Comparison of ENCODE assay signal across 20 cellular contexts in the genomic region with DNA sequence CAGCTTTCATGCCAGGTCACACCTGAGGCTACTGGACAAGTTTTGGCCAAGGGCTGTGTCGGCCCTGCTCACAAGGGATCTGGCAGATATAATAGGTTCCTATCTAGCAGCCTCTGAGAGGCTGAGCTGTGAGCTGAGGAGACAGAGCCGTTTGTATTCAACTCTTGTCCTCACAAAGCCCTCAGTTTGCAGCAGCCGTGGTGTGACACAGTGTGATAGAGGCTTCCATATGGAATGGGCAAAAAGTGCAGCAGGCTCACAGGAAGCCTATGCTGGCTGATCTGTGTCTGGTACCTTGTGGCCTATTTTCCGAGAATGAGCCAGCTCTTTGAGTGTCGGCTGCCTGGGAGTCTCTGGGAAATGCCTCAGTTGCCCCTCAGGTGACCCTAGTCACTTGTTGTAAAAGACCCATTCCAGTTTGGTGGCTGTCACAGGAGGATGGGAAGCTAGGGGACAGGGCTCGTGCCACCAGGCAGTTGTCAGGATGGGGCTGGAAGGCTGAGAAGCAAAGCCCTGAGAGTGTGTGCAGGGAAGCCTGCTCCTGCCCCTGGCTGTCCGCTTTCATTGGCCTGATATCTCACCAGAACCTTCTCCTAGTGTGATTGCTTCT. TPM values are rescaled to one million over a fixed set of nuclear protein-coding genes. Genes with fewer than 3 reads are reported as not detected.
"Had no signal": no experiment of that assay in that cellular context is flagged by ENCODE, and none has a peak within 500 bp of the region (broad histone marks: within the 10 kb centered on the region; RNA-seq: fewer than 3 reads in every experiment).

No MANE protein-coding gene starts in this region.

- H3K27me3 ChIP-seq: adrenal gland had no signal

- H3K36me3 Mint-ChIP-seq: activated CD4-positive, alpha-beta memory T cell treated with anti-CD3 and anti-CD28 coated beads for 36 hours; activated naive CD4-positive, alpha-beta T cell treated with anti-CD3 and anti-CD28 coated beads, Interleukin-2, amount 50 U/mL, for 24 hours; natural killer cell had no signal

- H3K27ac Mint-ChIP-seq: activated CD4-positive, alpha-beta memory T cell treated with anti-CD3 and anti-CD28 coated beads for 36 hours; activated CD4-positive, alpha-beta T cell treated with anti-CD3 and anti-CD28 coated beads for 36 hours; activated naive CD4-positive, alpha-beta T cell treated with anti-CD3 and anti-CD28 coated beads, Interleukin-2, amount 50 U/mL, for 24 hours; natural killer cell; stimulated activated naive CD8-positive, alpha-beta T cell treated with anti-CD3 and anti-CD28 coated beads, Interleukin-15, amount 100 ng/mL, for 72 hours; T-helper 17 cell had no signal

- H3K36me3 ChIP-seq: adrenal gland, thoracic aorta, WERI-Rb-1 had no signal

- H3K4me3 ChIP-seq: adrenal gland, thoracic aorta had no signal

- H3K9me3 Mint-ChIP-seq: activated CD4-positive, alpha-beta memory T cell treated with anti-CD3 and anti-CD28 coated beads for 36 hours; activated naive CD4-positive, alpha-beta T cell treated with anti-CD3 and anti-CD28 coated beads, Interleukin-2, amount 50 U/mL, for 24 hours; activated T-cell treated with anti-CD3 and anti-CD28 coated beads, Interleukin-2, amount 50 U/mL, for 4 hours; natural killer cell; stimulated activated naive CD8-positive, alpha-beta T cell treated with anti-CD3 and anti-CD28 coated beads, Interleukin-15, amount 100 ng/mL, for 72 hours had no signal

- FAIRE-seq: colon had no signal

- H3K4me1 Mint-ChIP-seq: activated CD4-positive, alpha-beta T cell treated with anti-CD3 and anti-CD28 coated beads for 36 hours; activated naive CD4-positive, alpha-beta T cell treated with anti-CD3 and anti-CD28 coated beads, Interleukin-2, amount 50 U/mL, for 24 hours; stimulated activated naive CD8-positive, alpha-beta T cell treated with anti-CD3 and anti-CD28 coated beads, Interleukin-15, amount 100 ng/mL, for 72 hours had no signal

- H3K4me3 Mint-ChIP-seq: activated CD4-positive, alpha-beta memory T cell treated with anti-CD3 and anti-CD28 coated beads for 36 hours; activated CD4-positive, alpha-beta T cell treated with anti-CD3 and anti-CD28 coated beads for 36 hours; activated naive CD4-positive, alpha-beta T cell treated with anti-CD3 and anti-CD28 coated beads, Interleukin-2, amount 50 U/mL, for 24 hours; activated T-cell treated with anti-CD3 and anti-CD28 coated beads, Interleukin-2, amount 50 U/mL, for 4 hours; natural killer cell; stimulated activated naive CD8-positive, alpha-beta T cell treated with anti-CD3 and anti-CD28 coated beads, Interleukin-15, amount 100 ng/mL, for 72 hours; T-helper 17 cell had no signal

- H3K9me3 ChIP-seq: adrenal gland, thoracic aorta had no signal

- H3K27ac ChIP-seq: adrenal gland, thoracic aorta, WERI-Rb-1 had no signal

- H3K4me1 ChIP-seq: adrenal gland had no signal

- DNase-seq: activated CD4-positive, alpha-beta memory T cell treated with anti-CD3 and anti-CD28 coated beads for 36 hours; activated CD4-positive, alpha-beta T cell treated with anti-CD3 and anti-CD28 coated beads for 36 hours; activated effector memory CD4-positive, alpha-beta T cell treated with Interleukin-2 at 50 U/mL for 16 hours; activated T-cell treated with anti-CD3 and anti-CD28 coated beads, Interleukin-2, amount 50 U/mL, for 4 hours; adrenal gland; islet precursor cell; natural killer cell; stimulated activated naive CD8-positive, alpha-beta T cell treated with anti-CD3 and anti-CD28 coated beads, Interleukin-15, amount 100 ng/mL, for 72 hours; T-helper 17 cell; WERI-Rb-1 had no signal

RNA-seq across cellular contexts. Expression of a gene that starts 16.1 kb away (rescaled TPM):
- total RNA-seq: activated CD4-positive, alpha-beta memory T cell treated with anti-CD3 and anti-CD28 coated beads for 36 hours; activated CD4-positive, alpha-beta T cell treated with anti-CD3 and anti-CD28 coated beads for 36 hours; cardiac septum; esophagus mucosa; lung microvascular endothelial cell; natural killer cell; omental fat pad; pulmonary artery endothelial cell; sciatic nerve; T-helper 17 cell; thoracic aorta; ureter had no signal
- polyA plus RNA-seq: adrenal gland had no signal
